ENCODE assay signal across 13 cellular contexts in the genomic region with DNA sequence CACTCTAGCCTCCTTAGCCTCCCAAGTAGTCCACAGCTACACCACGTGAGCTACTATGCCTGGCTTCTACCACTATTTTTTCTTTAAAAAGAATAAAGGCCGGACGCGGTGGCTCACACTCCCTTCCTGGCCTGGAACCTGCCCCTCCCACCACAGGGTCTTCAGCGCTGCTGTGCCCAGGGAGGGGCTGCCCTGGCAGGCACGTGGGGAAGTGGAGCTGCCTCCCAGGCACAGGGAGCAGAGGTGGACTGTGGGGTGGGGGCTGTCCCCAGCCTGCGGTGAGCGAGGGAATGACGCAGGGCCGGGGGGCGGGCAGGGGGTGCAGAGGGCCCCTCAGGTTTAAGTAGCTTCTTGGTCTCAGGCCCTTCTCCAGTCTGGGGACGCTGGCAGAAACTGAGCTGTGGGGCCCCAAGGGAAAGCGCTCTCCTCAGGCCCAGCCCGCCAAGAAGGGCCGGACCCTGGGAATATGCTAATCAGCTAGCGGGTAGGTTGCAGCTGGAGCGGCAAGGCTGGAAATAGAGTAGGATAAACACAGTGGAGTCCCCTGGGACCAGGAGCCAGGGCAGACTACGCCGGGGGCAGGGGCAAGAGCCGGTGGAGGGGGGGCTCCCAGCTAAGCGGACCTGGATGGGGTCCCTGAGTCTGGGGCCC. TPM values are rescaled to one million over a fixed set of nuclear protein-coding genes. Genes with fewer than 3 reads are reported as not detected.
DNase-seq lines count a peak whose midpoint lies in the region; ATAC-seq and TF ChIP-seq lines count a peak whose summit lies in the region.
"Had no signal": no experiment of that assay in that cellular context is flagged by ENCODE, and none has a peak within 500 bp of the region (broad histone marks: within the 10 kb centered on the region; RNA-seq: fewer than 3 reads in every experiment).

No MANE protein-coding gene starts in this region.

- TF ChIP-seq CTCF in esophagus squamous epithelium (IDR thresholded peaks at IDR 0.05) (no peak), lower lobe of right lung (IDR thresholded peaks at IDR 0.05) (no peak), thyroid gland (IDR thresholded peaks at IDR 0.05) (no peak), PC-3 (conservative IDR thresholded peaks at IDR 0.05; ENCODE audit: low read depth, low read length) (no peak)

- H3K36me3 ChIP-seq in NT2/D1 (ENCODE audit: insufficient read depth, insufficient read length, low read length): peaks cover 12% of the 10 kb centered on the region
- peaks cover 17 to 100% (median 21%) of the 10 kb centered on the region in 3 donors for H3K36me3 ChIP-seq in esophagus squamous epithelium
- peaks cover 31% of the 10 kb centered on the region for H3K36me3 ChIP-seq in lower lobe of right lung
- H3K36me3 ChIP-seq in thyroid gland: no peaks in the 10 kb centered on the region
- 0 out of 2 replicates have a peak, but pooled peaks cover 6% of the 10 kb centered on the region for H3K36me3 ChIP-seq in PC-3 (ENCODE audit: low read depth, low read length)

- H3K4me1 ChIP-seq in NT2/D1 (ENCODE audit: insufficient read depth, insufficient read length): peaks cover 2% of the 10 kb centered on the region
- H3K4me1 ChIP-seq in esophagus squamous epithelium: peaks cover 8 to 57% (median 17%) of the 10 kb centered on the region in 3 donors
- H3K4me1 ChIP-seq in lower lobe of right lung: peaks cover 69% of the 10 kb centered on the region
- H3K4me1 ChIP-seq in thyroid gland: peaks cover 0 to 20% of the 10 kb centered on the region in 2 donors
- no peaks in the 10 kb centered on the region for H3K4me1 ChIP-seq in PC-3 (ENCODE audit: insufficient read depth, low read length)
- H3K4me1 ChIP-seq: foreskin keratinocyte had no signal

- no peaks in the 10 kb centered on the region for H3F3A ChIP-seq in PC-3 (ENCODE audit: low read length, unreplicated experiment)

- no peak overlapping the region for H2AFZ ChIP-seq in PC-3 (ENCODE audit: low read length)

- H3K27ac ChIP-seq in esophagus squamous epithelium (peak overlapping the region in 3 of 4 donors; percentile 65 to 82 (median 78)), lower lobe of right lung (peak overlapping the region; percentile 84), thyroid gland (peak overlapping the region in 2 of 3 donors; percentile 43 to 51), PC-3 (ENCODE audit: low read length) (no peak overlapping the region)
- H3K27ac ChIP-seq: foreskin keratinocyte had no signal

- TF ChIP-seq POLR2A in esophagus squamous epithelium (IDR thresholded peaks at IDR 0.05) (no peak), thyroid gland (IDR thresholded peaks at IDR 0.05) (no peak)

- no peaks in the 10 kb centered on the region for H4K20me1 ChIP-seq in PC-3 (ENCODE audit: low read length)

- intact Hi-C loops in esophagus squamous epithelium (cut with DNase I): no loop called here
- intact Hi-C loops in lower lobe of right lung (cut with DNase I): no loop called here
- intact Hi-C loops in thyroid gland (cut with DNase I): no loop called here
- intact Hi-C loops in PC-3 (cut with micrococcal nuclease): no loop called here

- no TSS peak for BruUV-seq in PC-3 (replicated peaks; lab: Mats Ljungman, UMichigan)

- H3K9ac ChIP-seq in NT2/D1 (ENCODE audit: insufficient read length, low read depth) (peak overlapping the region; percentile 21), PC-3 (ENCODE audit: low read length) (no peak overlapping the region)

- H3K79me2 ChIP-seq in PC-3 (ENCODE audit: low read length): no peaks in the 10 kb centered on the region

- no peaks in the 10 kb centered on the region for H3K9me2 ChIP-seq in PC-3 (replicated peaks; ENCODE audit: low read length)

- POLR2A ChIA-PET in PC-3 (lab: Charles Lee; ENCODE audit: unreplicated experiment): no interaction called here

- ATAC-seq in lower lobe of right lung (peak; percentile 25 to 40), PC-3 (no peak), GM18907 (IDR thresholded peaks at IDR 0.05; ENCODE audit: unreplicated experiment) (no peak)
- ATAC-seq: foreskin keratinocyte had no signal

- CTCF ChIA-PET in PC-3 (lab: Charles Lee): no interaction called here

- DNase-seq in NT2/D1 (ENCODE audit: low read depth, low spot score) (peak; percentile 16), esophagus squamous epithelium (lab: John Stamatoyannopoulos, UW) (no peak), lower lobe of right lung (peak; percentile 47), thyroid gland (no peak), PC-3 (no peak), HT-29 (ENCODE audit: low spot score) (no peak), NCI-H2227 (lab: John Stamatoyannopoulos, UW; ENCODE audit: unreplicated experiment) (no peak)
- DNase-seq: activated CD4-positive, alpha-beta T cell treated with anti-CD3 and anti-CD28 coated beads, Interleukin-2, amount 50 U/mL, for 48 hours; foreskin keratinocyte; NCI-H510A; trophoblast cell had no signal

- H3K4me2 ChIP-seq in PC-3 (ENCODE audit: low read length): no peak overlapping the region

- no peaks in the 10 kb centered on the region for H3K27me3 ChIP-seq in NT2/D1 (ENCODE audit: insufficient read depth, insufficient read length)
- no peaks in the 10 kb centered on the region for H3K27me3 ChIP-seq in esophagus squamous epithelium
- no peaks in the 10 kb centered on the region for H3K27me3 ChIP-seq in lower lobe of right lung (ENCODE audit: low read depth)
- no peaks in the 10 kb centered on the region for H3K27me3 ChIP-seq in thyroid gland
- H3K27me3 ChIP-seq in PC-3 (ENCODE audit: low read length): no peaks in the 10 kb centered on the region
- H3K27me3 ChIP-seq: adrenal gland, foreskin keratinocyte had no signal

- H3K4me3 ChIP-seq in NT2/D1 (ENCODE audit: insufficient read length, low read depth) (no peak overlapping the region), esophagus squamous epithelium (peak overlapping the region in 3 of 4 donors; percentile 3 to 22 (median 15)), lower lobe of right lung (peak overlapping the region; percentile 27), thyroid gland (replicated peaks in 1 of 3) (no peak overlapping the region), PC-3 (ENCODE audit: low read length) (no peak overlapping the region)

- 56% methylated on average over 7 of the region's 21 CpGs; no CpG with 5 or more reads in 1 of the 2 donors for WGBS in esophagus squamous epithelium, 2 donors
- WGBS in thyroid gland, 2 donors: 42 to 47% methylated on average over 13 to 20 of the region's 21 CpGs

- H3K9me3 ChIP-seq in NT2/D1 (ENCODE audit: insufficient read depth, low read length) (no peaks in the 10 kb centered on the region; the same call in 1 of the 2 replicates), esophagus squamous epithelium (no peaks in the 10 kb centered on the region), lower lobe of right lung (no peaks in the 10 kb centered on the region), thyroid gland (no peaks in the 10 kb centered on the region), PC-3 (ENCODE audit: low read length) (no peaks in the 10 kb centered on the region)
- H3K9me3 ChIP-seq: adrenal gland had no signal

RNA-seq across cellular contexts. Expression of a gene that starts 46.8 kb away (rescaled TPM):
- total RNA-seq in esophagus squamous epithelium (10 to 100 TPM in 3 of 4 donors, 1 to 10 TPM in 1; 7.7 to 18.5 (median 11.8) TPM), lower lobe of right lung (9.1 TPM), thyroid gland (10 to 100 TPM; 14.7 to 17.1 (median 14.9) TPM), PC-3 (2014; rRNA removed) (17.2 and 17.7 TPM in 2 replicates)
- 7.3 and 7.7 TPM in 2 replicates for total RNA-seq in HT-29 (2014; rRNA removed; shearing (Covaris generic))

Comparison
In these comparisons a context has a peak if more than half of its experiments do, and no peak if none do; other contexts are left out.
1. DNase-seq: peak in NT2/D1 (single experiment) and lower lobe of right lung (single experiment); none in esophagus squamous epithelium (single experiment), thyroid gland (0 of 2), PC-3 (single experiment), HT-29 (single experiment) and NCI-H2227 (single experiment).
2. H3K4me3 ChIP-seq: peak in esophagus squamous epithelium (3 of 4) and lower lobe of right lung (single experiment); none in NT2/D1 (single experiment), thyroid gland (0 of 3) and PC-3 (single experiment).
3. ATAC-seq: peak in lower lobe of right lung (2 of 2); none in PC-3 (single experiment) and GM18907 (single experiment).